In the genomic region with DNA sequence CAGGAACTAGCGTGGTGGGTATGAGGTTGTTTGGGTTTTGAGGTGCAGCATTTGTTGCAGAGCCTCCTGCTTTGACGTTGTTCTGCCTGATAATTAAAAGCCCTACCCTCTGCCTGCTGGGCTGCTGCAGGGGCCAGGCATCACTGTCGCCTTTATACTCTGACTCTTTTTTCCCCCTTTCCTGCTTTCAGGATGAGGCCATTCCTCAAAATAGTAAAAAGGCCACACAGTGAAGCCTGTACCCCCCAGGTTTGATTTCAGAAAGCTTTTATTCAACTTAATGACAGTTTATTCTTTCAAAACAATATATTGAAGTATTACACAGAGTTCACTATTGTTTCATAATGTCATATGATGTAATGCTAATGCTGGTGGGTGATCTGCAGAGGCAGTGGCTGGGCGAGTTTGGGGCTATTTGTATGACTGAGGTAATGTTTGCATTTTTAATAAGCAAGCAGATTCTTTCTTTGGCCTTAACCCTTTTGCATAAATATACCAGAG, we compare ENCODE assay signal across 1 cellular context.
TF ChIP-seq lines count a peak whose summit lies in the region.

No MANE protein-coding gene starts in this region.

TF ChIP-seq in HEK293, 187 proteins besides CTCF, POLR2A, EP300 and RAD21 (continued from another document and continues in another):
- TF ChIP-seq, protein P1, sequence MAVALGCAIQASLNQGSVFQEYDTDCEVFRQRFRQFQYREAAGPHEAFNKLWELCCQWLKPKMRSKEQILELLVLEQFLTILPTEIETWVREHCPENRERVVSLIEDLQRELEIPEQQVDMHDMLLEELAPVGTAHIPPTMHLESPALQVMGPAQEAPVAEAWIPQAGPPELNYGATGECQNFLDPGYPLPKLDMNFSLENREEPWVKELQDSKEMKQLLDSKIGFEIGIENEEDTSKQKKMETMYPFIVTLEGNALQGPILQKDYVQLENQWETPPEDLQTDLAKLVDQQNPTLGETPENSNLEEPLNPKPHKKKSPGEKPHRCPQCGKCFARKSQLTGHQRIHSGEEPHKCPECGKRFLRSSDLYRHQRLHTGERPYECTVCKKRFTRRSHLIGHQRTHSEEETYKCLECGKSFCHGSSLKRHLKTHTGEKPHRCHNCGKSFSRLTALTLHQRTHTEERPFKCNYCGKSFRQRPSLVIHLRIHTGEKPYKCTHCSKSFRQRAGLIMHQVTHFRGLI (tag by site-specific recombination; IDR thresholded peaks at IDR 0.05) = peak; percentile 99
- TF ChIP-seq ZBTB20 (tag by site-specific recombination; IDR thresholded peaks at IDR 0.05) = no peak
- peak; percentile 81 for TF ChIP-seq MYNN (tag by site-specific recombination; IDR thresholded peaks at IDR 0.05; ENCODE audit: borderline replicate concordance)
- TF ChIP-seq, protein P2, sequence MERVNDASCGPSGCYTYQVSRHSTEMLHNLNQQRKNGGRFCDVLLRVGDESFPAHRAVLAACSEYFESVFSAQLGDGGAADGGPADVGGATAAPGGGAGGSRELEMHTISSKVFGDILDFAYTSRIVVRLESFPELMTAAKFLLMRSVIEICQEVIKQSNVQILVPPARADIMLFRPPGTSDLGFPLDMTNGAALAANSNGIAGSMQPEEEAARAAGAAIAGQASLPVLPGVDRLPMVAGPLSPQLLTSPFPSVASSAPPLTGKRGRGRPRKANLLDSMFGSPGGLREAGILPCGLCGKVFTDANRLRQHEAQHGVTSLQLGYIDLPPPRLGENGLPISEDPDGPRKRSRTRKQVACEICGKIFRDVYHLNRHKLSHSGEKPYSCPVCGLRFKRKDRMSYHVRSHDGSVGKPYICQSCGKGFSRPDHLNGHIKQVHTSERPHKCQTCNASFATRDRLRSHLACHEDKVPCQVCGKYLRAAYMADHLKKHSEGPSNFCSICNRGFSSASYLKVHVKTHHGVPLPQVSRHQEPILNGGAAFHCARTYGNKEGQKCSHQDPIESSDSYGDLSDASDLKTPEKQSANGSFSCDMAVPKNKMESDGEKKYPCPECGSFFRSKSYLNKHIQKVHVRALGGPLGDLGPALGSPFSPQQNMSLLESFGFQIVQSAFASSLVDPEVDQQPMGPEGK (tag by site-specific recombination; IDR thresholded peaks at IDR 0.05) = peak; percentile 36
- TF ChIP-seq, protein P3, sequence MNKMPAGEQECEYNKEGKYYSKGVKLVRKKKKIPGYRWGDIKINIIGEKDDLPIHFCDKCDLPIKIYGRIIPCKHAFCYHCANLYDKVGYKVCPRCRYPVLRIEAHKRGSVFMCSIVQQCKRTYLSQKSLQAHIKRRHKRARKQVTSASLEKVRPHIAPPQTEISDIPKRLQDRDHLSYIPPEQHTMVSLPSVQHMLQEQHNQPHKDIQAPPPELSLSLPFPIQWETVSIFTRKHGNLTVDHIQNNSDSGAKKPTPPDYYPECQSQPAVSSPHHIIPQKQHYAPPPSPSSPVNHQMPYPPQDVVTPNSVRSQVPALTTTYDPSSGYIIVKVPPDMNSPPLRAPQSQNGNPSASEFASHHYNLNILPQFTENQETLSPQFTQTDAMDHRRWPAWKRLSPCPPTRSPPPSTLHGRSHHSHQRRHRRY (tag by site-specific recombination; IDR thresholded peaks at IDR 0.05) = no peak
- no peak for TF ChIP-seq ZNF18 (tag by site-specific recombination; IDR thresholded peaks at IDR 0.05)
- TF ChIP-seq ZNF664 (tag by site-specific recombination; IDR thresholded peaks at IDR 0.05) = no peak
- no peak for TF ChIP-seq REPIN1 (tag by site-specific recombination; IDR thresholded peaks at IDR 0.05; ENCODE audit: low read depth)
- TF ChIP-seq ZNF76 (tag by site-specific recombination; IDR thresholded peaks at IDR 0.05; ENCODE audit: borderline replicate concordance, low read depth) = no peak
- no peak for TF ChIP-seq KLF16 (tag by site-specific recombination; IDR thresholded peaks at IDR 0.05)
- TF ChIP-seq TSHZ1 (tag by site-specific recombination; IDR thresholded peaks at IDR 0.05; ENCODE audit: borderline replicate concordance) = no peak
- TF ChIP-seq ZNF391 (tag by site-specific recombination; IDR thresholded peaks at IDR 0.05; ENCODE audit: borderline replicate concordance, low read depth) = no peak
- TF ChIP-seq ZNF837 (tag by site-specific recombination; IDR thresholded peaks at IDR 0.05) = no peak
- TF ChIP-seq, protein P4, sequence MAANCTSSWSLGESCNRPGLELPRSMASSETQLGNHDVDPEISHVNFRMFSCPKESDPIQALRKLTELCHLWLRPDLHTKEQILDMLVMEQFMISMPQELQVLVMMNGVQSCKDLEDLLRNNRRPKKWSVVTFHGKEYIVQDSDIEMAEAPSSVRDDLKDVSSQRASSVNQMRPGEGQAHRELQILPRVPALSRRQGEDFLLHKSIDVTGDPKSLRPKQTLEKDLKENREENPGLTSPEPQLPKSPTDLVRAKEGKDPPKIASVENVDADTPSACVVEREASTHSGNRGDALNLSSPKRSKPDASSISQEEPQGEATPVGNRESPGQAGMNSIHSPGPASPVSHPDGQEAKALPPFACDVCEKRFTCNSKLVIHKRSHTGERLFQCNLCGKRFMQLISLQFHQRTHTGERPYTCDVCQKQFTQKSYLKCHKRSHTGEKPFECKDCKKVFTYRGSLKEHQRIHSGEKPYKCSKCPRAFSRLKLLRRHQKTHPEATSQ (tag by site-specific recombination; IDR thresholded peaks at IDR 0.05) = no peak
- TF ChIP-seq, protein P5, sequence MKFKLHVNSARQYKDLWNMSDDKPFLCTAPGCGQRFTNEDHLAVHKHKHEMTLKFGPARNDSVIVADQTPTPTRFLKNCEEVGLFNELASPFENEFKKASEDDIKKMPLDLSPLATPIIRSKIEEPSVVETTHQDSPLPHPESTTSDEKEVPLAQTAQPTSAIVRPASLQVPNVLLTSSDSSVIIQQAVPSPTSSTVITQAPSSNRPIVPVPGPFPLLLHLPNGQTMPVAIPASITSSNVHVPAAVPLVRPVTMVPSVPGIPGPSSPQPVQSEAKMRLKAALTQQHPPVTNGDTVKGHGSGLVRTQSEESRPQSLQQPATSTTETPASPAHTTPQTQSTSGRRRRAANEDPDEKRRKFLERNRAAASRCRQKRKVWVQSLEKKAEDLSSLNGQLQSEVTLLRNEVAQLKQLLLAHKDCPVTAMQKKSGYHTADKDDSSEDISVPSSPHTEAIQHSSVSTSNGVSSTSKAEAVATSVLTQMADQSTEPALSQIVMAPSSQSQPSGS (tag by site-specific recombination; IDR thresholded peaks at IDR 0.05; ENCODE audit: low read depth) = peak; percentile 96
- TF ChIP-seq ZNF335 (tag by site-specific recombination; conservative IDR thresholded peaks at IDR 0.05) = peak; percentile 50
- TF ChIP-seq ZNF548 (tag by site-specific recombination; IDR thresholded peaks at IDR 0.05) = no peak
- TF ChIP-seq REST (tag by site-specific recombination; IDR thresholded peaks at IDR 0.05) = no peak
- 0 out of 2 replicates have a peak, but pooled peaks have one; percentile 65 for TF ChIP-seq ZEB2 (tag by site-specific recombination; IDR thresholded peaks at IDR 0.05)
- no peak for TF ChIP-seq ZNF830 (tag by site-specific recombination; IDR thresholded peaks at IDR 0.05; ENCODE audit: low read depth)
- no peak for TF ChIP-seq HOXC10 (CRISPR knock-in tag; IDR thresholded peaks at IDR 0.05)
- TF ChIP-seq, protein P6, sequence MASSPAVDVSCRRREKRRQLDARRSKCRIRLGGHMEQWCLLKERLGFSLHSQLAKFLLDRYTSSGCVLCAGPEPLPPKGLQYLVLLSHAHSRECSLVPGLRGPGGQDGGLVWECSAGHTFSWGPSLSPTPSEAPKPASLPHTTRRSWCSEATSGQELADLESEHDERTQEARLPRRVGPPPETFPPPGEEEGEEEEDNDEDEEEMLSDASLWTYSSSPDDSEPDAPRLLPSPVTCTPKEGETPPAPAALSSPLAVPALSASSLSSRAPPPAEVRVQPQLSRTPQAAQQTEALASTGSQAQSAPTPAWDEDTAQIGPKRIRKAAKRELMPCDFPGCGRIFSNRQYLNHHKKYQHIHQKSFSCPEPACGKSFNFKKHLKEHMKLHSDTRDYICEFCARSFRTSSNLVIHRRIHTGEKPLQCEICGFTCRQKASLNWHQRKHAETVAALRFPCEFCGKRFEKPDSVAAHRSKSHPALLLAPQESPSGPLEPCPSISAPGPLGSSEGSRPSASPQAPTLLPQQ (tag by site-specific recombination; IDR thresholded peaks at IDR 0.05) = 0 out of 2 replicates have a peak, but pooled peaks have one; percentile 27
- no peak for TF ChIP-seq KLF1 (tag by site-specific recombination; IDR thresholded peaks at IDR 0.05)
- no peak for TF ChIP-seq ZNF544 (tag by site-specific recombination; IDR thresholded peaks at IDR 0.05)
- peak; percentile 32; the same call in 1 of the 2 replicates for TF ChIP-seq EGR2 (tag by site-specific recombination; IDR thresholded peaks at IDR 0.05; ENCODE audit: low read depth)
- TF ChIP-seq SP7 (tag by site-specific recombination; IDR thresholded peaks at IDR 0.05) = peak; percentile 63; the same call in 1 of the 2 replicates
- TF ChIP-seq PRDM6 (tag by site-specific recombination; IDR thresholded peaks at IDR 0.05) = peak; percentile 89
- no peak for TF ChIP-seq ZNF560 (tag by site-specific recombination; IDR thresholded peaks at IDR 0.05; ENCODE audit: borderline replicate concordance)
- TF ChIP-seq ZNF184 (tag by site-specific recombination; IDR thresholded peaks at IDR 0.05) = no peak
- TF ChIP-seq ZNF488 (tag by site-specific recombination; IDR thresholded peaks at IDR 0.05) = no peak
- TF ChIP-seq MEIS1 (CRISPR knock-in tag; IDR thresholded peaks at IDR 0.05; ENCODE audit: borderline replicate concordance) = no peak
- TF ChIP-seq FEZF1 (tag by site-specific recombination; IDR thresholded peaks at IDR 0.05) = 0 out of 2 replicates have a peak, but pooled peaks have one; percentile 14
- no peak for TF ChIP-seq ZNF121 (tag by site-specific recombination; IDR thresholded peaks at IDR 0.05)
